1 cellular context compared by ENCODE assay signal in genomic region chr2:46428911-46429436, GRCh38.
TF ChIP-seq lines count a peak whose summit lies in the region.

No MANE protein-coding gene starts in this region.

TF ChIP-seq in K562, 482 proteins besides CTCF, POLR2A, EP300 and RAD21 (continued from another document and continues in another):
- TF ChIP-seq, protein P1, sequence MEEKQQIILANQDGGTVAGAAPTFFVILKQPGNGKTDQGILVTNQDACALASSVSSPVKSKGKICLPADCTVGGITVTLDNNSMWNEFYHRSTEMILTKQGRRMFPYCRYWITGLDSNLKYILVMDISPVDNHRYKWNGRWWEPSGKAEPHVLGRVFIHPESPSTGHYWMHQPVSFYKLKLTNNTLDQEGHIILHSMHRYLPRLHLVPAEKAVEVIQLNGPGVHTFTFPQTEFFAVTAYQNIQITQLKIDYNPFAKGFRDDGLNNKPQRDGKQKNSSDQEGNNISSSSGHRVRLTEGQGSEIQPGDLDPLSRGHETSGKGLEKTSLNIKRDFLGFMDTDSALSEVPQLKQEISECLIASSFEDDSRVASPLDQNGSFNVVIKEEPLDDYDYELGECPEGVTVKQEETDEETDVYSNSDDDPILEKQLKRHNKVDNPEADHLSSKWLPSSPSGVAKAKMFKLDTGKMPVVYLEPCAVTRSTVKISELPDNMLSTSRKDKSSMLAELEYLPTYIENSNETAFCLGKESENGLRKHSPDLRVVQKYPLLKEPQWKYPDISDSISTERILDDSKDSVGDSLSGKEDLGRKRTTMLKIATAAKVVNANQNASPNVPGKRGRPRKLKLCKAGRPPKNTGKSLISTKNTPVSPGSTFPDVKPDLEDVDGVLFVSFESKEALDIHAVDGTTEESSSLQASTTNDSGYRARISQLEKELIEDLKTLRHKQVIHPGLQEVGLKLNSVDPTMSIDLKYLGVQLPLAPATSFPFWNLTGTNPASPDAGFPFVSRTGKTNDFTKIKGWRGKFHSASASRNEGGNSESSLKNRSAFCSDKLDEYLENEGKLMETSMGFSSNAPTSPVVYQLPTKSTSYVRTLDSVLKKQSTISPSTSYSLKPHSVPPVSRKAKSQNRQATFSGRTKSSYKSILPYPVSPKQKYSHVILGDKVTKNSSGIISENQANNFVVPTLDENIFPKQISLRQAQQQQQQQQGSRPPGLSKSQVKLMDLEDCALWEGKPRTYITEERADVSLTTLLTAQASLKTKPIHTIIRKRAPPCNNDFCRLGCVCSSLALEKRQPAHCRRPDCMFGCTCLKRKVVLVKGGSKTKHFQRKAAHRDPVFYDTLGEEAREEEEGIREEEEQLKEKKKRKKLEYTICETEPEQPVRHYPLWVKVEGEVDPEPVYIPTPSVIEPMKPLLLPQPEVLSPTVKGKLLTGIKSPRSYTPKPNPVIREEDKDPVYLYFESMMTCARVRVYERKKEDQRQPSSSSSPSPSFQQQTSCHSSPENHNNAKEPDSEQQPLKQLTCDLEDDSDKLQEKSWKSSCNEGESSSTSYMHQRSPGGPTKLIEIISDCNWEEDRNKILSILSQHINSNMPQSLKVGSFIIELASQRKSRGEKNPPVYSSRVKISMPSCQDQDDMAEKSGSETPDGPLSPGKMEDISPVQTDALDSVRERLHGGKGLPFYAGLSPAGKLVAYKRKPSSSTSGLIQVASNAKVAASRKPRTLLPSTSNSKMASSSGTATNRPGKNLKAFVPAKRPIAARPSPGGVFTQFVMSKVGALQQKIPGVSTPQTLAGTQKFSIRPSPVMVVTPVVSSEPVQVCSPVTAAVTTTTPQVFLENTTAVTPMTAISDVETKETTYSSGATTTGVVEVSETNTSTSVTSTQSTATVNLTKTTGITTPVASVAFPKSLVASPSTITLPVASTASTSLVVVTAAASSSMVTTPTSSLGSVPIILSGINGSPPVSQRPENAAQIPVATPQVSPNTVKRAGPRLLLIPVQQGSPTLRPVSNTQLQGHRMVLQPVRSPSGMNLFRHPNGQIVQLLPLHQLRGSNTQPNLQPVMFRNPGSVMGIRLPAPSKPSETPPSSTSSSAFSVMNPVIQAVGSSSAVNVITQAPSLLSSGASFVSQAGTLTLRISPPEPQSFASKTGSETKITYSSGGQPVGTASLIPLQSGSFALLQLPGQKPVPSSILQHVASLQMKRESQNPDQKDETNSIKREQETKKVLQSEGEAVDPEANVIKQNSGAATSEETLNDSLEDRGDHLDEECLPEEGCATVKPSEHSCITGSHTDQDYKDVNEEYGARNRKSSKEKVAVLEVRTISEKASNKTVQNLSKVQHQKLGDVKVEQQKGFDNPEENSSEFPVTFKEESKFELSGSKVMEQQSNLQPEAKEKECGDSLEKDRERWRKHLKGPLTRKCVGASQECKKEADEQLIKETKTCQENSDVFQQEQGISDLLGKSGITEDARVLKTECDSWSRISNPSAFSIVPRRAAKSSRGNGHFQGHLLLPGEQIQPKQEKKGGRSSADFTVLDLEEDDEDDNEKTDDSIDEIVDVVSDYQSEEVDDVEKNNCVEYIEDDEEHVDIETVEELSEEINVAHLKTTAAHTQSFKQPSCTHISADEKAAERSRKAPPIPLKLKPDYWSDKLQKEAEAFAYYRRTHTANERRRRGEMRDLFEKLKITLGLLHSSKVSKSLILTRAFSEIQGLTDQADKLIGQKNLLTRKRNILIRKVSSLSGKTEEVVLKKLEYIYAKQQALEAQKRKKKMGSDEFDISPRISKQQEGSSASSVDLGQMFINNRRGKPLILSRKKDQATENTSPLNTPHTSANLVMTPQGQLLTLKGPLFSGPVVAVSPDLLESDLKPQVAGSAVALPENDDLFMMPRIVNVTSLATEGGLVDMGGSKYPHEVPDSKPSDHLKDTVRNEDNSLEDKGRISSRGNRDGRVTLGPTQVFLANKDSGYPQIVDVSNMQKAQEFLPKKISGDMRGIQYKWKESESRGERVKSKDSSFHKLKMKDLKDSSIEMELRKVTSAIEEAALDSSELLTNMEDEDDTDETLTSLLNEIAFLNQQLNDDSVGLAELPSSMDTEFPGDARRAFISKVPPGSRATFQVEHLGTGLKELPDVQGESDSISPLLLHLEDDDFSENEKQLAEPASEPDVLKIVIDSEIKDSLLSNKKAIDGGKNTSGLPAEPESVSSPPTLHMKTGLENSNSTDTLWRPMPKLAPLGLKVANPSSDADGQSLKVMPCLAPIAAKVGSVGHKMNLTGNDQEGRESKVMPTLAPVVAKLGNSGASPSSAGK (IDR thresholded peaks at IDR 0.05) = peak; percentile 35; the same call in 1 of the 2 replicates
- TF ChIP-seq NFYB (IDR thresholded peaks at IDR 0.05; ENCODE audit: extremely low read depth, insufficient read length) (no peak), ARID2 (IDR thresholded peaks at IDR 0.05) (no peak), MITF (IDR thresholded peaks at IDR 0.05) (no peak), NONO (IDR thresholded peaks at IDR 0.05; ENCODE audit: low read depth in 2 of 2, low read length in 1 of 2) (peak; percentile 24 to 32; a peak in 1 of 4 replicates), PTRF (tag; IDR thresholded peaks at IDR 0.05) (no peak), NFIC (IDR thresholded peaks at IDR 0.05) (peak; percentile 22; the same call in 1 of the 2 replicates), ILF3 (IDR thresholded peaks at IDR 0.05; ENCODE audit: borderline replicate concordance) (no peak), ZBTB8A (IDR thresholded peaks at IDR 0.05; ENCODE audit: partially characterized antibody) (no peak), ZNF253 (CRISPR knock-in tag; conservative IDR thresholded peaks at IDR 0.05) (no peak), ETV1 (tag; conservative IDR thresholded peaks at IDR 0.05; ENCODE audit: low read depth) (peak; percentile 79), SPI1 (IDR thresholded peaks at IDR 0.05; ENCODE audit: borderline replicate concordance, low read depth, low read length) (no peak), ZBED1 (IDR thresholded peaks at IDR 0.05) (no peak), ZNF778 (CRISPR knock-in tag; IDR thresholded peaks at IDR 0.05) (no peak), PURB (CRISPR knock-in tag; IDR thresholded peaks at IDR 0.05; ENCODE audit: low read depth) (no peak), TBL1XR1 (IDR thresholded peaks at IDR 0.05; ENCODE audit: low read length in 2 of 2) (0 out of 4 replicates have a peak, but pooled peaks of 1 of the 2 experiments have one; percentile 29), RBBP5 (IDR thresholded peaks at IDR 0.05; ENCODE audit: borderline replicate concordance, insufficient read depth, low read length, poor library complexity, severe bottlenecking) (no peak), GTF2E2 (tag; IDR thresholded peaks at IDR 0.05) (no peak), POU5F1 (IDR thresholded peaks at IDR 0.05; ENCODE audit: borderline replicate concordance, low read depth, low read length, partially characterized antibody) (no peak), C11orf30 (IDR thresholded peaks at IDR 0.05; ENCODE audit: low read depth) (peak; percentile 13; the same call in 1 of the 2 replicates), CREB1 (IDR thresholded peaks at IDR 0.05) (peak; percentile 52; the same call in 1 of the 2 replicates), CREB1 (CRISPR knock-in tag; IDR thresholded peaks at IDR 0.05) (no peak), SNRNP70 (optimal IDR thresholded peaks at IDR 0.05; ENCODE audit: low read depth, low read length) (no peak), POLR3G (IDR thresholded peaks at IDR 0.05; ENCODE audit: extremely low read depth, insufficient read length, insufficient replicate concordance) (no peak), MBD1 (CRISPR knock-in tag; IDR thresholded peaks at IDR 0.05) (no peak), ZNF12 (CRISPR knock-in tag; IDR thresholded peaks at IDR 0.05) (no peak), SFPQ (IDR thresholded peaks at IDR 0.05; ENCODE audit: low read depth, low read length) (no peak), POLR2AphosphoS2 (IDR thresholded peaks at IDR 0.05; ENCODE audit: low read length) (no peak)
- TF ChIP-seq, protein P2, sequence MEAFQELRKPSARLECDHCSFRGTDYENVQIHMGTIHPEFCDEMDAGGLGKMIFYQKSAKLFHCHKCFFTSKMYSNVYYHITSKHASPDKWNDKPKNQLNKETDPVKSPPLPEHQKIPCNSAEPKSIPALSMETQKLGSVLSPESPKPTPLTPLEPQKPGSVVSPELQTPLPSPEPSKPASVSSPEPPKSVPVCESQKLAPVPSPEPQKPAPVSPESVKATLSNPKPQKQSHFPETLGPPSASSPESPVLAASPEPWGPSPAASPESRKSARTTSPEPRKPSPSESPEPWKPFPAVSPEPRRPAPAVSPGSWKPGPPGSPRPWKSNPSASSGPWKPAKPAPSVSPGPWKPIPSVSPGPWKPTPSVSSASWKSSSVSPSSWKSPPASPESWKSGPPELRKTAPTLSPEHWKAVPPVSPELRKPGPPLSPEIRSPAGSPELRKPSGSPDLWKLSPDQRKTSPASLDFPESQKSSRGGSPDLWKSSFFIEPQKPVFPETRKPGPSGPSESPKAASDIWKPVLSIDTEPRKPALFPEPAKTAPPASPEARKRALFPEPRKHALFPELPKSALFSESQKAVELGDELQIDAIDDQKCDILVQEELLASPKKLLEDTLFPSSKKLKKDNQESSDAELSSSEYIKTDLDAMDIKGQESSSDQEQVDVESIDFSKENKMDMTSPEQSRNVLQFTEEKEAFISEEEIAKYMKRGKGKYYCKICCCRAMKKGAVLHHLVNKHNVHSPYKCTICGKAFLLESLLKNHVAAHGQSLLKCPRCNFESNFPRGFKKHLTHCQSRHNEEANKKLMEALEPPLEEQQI (IDR thresholded peaks at IDR 0.05) = peak; percentile 61; the same call in 1 of the 2 replicates
- TF ChIP-seq, protein P3, sequence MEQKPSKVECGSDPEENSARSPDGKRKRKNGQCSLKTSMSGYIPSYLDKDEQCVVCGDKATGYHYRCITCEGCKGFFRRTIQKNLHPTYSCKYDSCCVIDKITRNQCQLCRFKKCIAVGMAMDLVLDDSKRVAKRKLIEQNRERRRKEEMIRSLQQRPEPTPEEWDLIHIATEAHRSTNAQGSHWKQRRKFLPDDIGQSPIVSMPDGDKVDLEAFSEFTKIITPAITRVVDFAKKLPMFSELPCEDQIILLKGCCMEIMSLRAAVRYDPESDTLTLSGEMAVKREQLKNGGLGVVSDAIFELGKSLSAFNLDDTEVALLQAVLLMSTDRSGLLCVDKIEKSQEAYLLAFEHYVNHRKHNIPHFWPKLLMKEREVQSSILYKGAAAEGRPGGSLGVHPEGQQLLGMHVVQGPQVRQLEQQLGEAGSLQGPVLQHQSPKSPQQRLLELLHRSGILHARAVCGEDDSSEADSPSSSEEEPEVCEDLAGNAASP (IDR thresholded peaks at IDR 0.05) = no peak
- TF ChIP-seq, protein P4, sequence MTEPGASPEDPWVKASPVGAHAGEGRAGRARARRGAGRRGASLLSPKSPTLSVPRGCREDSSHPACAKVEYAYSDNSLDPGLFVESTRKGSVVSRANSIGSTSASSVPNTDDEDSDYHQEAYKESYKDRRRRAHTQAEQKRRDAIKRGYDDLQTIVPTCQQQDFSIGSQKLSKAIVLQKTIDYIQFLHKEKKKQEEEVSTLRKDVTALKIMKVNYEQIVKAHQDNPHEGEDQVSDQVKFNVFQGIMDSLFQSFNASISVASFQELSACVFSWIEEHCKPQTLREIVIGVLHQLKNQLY (CRISPR knock-in tag; conservative IDR thresholded peaks at IDR 0.05) = no peak
- TF ChIP-seq, protein P5, sequence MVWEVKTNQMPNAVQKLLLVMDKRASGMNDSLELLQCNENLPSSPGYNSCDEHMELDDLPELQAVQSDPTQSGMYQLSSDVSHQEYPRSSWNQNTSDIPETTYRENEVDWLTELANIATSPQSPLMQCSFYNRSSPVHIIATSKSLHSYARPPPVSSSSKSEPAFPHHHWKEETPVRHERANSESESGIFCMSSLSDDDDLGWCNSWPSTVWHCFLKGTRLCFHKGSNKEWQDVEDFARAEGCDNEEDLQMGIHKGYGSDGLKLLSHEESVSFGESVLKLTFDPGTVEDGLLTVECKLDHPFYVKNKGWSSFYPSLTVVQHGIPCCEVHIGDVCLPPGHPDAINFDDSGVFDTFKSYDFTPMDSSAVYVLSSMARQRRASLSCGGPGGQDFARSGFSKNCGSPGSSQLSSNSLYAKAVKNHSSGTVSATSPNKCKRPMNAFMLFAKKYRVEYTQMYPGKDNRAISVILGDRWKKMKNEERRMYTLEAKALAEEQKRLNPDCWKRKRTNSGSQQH (CRISPR knock-in tag; IDR thresholded peaks at IDR 0.05) = no peak
- TF ChIP-seq, protein P6, sequence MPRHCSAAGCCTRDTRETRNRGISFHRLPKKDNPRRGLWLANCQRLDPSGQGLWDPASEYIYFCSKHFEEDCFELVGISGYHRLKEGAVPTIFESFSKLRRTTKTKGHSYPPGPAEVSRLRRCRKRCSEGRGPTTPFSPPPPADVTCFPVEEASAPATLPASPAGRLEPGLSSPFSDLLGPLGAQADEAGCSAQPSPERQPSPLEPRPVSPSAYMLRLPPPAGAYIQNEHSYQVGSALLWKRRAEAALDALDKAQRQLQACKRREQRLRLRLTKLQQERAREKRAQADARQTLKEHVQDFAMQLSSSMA (CRISPR knock-in tag; IDR thresholded peaks at IDR 0.05) = no peak
